Comparison of ENCODE assay signal across 7 cellular contexts in the genomic region with DNA sequence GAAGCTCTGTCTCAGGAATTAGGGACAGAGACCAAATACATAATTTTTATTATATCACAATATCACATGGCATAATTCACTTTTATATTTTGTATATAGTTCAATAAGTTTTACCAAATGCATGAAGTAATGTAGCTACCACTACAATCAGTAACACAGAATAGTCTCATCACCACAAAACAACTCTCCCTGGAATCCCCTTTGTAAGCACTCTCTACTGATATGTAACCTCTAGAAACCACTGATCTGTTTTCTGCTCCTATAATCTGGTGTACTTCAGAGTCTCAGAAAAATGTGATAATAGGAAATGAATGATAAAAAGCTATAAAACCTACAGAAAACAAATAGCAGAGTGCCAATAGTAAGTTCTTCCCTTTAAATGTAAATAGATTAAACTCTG.
DNase-seq lines count a peak whose midpoint lies in the region; ATAC-seq, FAIRE-seq and TF ChIP-seq lines count a peak whose summit lies in the region.
"Not testable (repeated sequence)": the region's sequence is repeated elsewhere in the genome, so short reads cannot be mapped to it uniquely, and the experiment has no call there.

No MANE protein-coding gene starts in this region.

- not testable (repeated sequence) for H3K4me2 ChIP-seq in GM12878 (ENCODE audit: control insufficient read depth, insufficient read depth)

- not testable (repeated sequence) for H4K20me1 ChIP-seq in GM12878 (ENCODE audit: control insufficient read depth, insufficient read depth)

- H3K4me3 ChIP-seq in GM12878: not testable (repeated sequence)

- in situ Hi-C loops in GM12878 (cut with MboI): not testable (repeated sequence)

- not testable (repeated sequence) for TF ChIP-seq CTCF in GM12878 (IDR thresholded peaks at IDR 0.05 in 2 of 3, conservative IDR thresholded peaks at IDR 0.05 in 1 of 3; ENCODE audit: control insufficient read depth in 2 of 3, extremely low read depth in 1 of 3, insufficient read depth in 1 of 3, low read depth in 3 of 3, low read length in 3 of 3)

- not testable (repeated sequence) for TF ChIP-seq RAD21 in GM12878 (IDR thresholded peaks at IDR 0.05; ENCODE audit: insufficient read depth, low read depth, low read length)

- ATAC-seq in GM18868 (IDR thresholded peaks at IDR 0.05; ENCODE audit: unreplicated experiment) (peak; percentile 78), GM18907 (IDR thresholded peaks at IDR 0.05; ENCODE audit: unreplicated experiment) (peak; percentile 71), HG02852 (IDR thresholded peaks at IDR 0.05; ENCODE audit: unreplicated experiment) (peak; percentile 68), HG02870 (IDR thresholded peaks at IDR 0.05; ENCODE audit: unreplicated experiment) (peak; percentile 70), HG02973 (IDR thresholded peaks at IDR 0.05; ENCODE audit: unreplicated experiment) (peak; percentile 57), HG03460 (IDR thresholded peaks at IDR 0.05; ENCODE audit: unreplicated experiment) (peak; percentile 67), GM12878 (peak; percentile 61)

- BruUV-seq in GM12878 (replicated peaks; lab: Mats Ljungman, UMichigan): not testable (repeated sequence)

- TF ChIP-seq POLR2A in GM12878 (IDR thresholded peaks at IDR 0.05; ENCODE audit: low read depth, low read length): not testable (repeated sequence)

- intact Hi-C loops in GM12878 (cut with micrococcal nuclease; ENCODE audit: unreplicated experiment): not testable (repeated sequence)

- FAIRE-seq in GM12878 (lab: Jason Lieb, UNC): not testable (repeated sequence)

- H3K27me3 ChIP-seq in GM12878 (replicated peaks in 1 of 2; ENCODE audit: control insufficient read depth in 2 of 2, insufficient read depth in 2 of 2, low read length in 1 of 2): not testable (repeated sequence)

- POLR2A ChIA-PET in GM12878 (lab: Charles Lee): not testable (repeated sequence)

- H3K4me1 ChIP-seq in GM12878 (ENCODE audit: control insufficient read depth, insufficient read depth, low read length): not testable (repeated sequence)

- TF ChIP-seq EP300 in GM12878 (IDR thresholded peaks at IDR 0.05; ENCODE audit: borderline replicate concordance in 1 of 2, control insufficient read depth in 1 of 2, low read depth in 2 of 2, low read length in 2 of 2): not testable (repeated sequence)

- H3K27ac ChIP-seq in GM12878 (ENCODE audit: control insufficient read depth, insufficient read depth): not testable (repeated sequence)

- RAD21 ChIA-PET in GM12878 (lab: Charles Lee; ENCODE audit: unreplicated experiment): not testable (repeated sequence)

- SMC1A ChIA-PET in GM12878 (lab: Charles Lee; ENCODE audit: uncharacterized antibody, unreplicated experiment): not testable (repeated sequence)

- DNase-seq in GM12878 (ENCODE audit: low read depth, low spot score): not testable (repeated sequence)

- CTCF ChIA-PET in GM12878 (lab: Yijun Ruan, JAX): not testable (repeated sequence)

- H3K9me3 ChIP-seq in GM12878 (replicated peaks; ENCODE audit: control insufficient read depth, insufficient read depth, low read length): not testable (repeated sequence)

- not testable (repeated sequence) for H3K36me3 ChIP-seq in GM12878 (ENCODE audit: control insufficient read depth in 2 of 2, insufficient read depth in 2 of 2, low read length in 1 of 2)

- not testable (repeated sequence) for H3K79me2 ChIP-seq in GM12878 (ENCODE audit: control insufficient read depth, insufficient read depth, low read length)

- H2AFZ ChIP-seq in GM12878 (ENCODE audit: control insufficient read depth, low read depth, low read length): not testable (repeated sequence)

- not testable (repeated sequence) for H3K9ac ChIP-seq in GM12878 (ENCODE audit: control insufficient read depth, insufficient read depth, low read length)
